ENCODE assay signal across 1 cellular context in genomic region chr17:82304826-82305726, GRCh38.
A peak's percentile ranks its signal among the peaks of the same experiment; 100 is the strongest.
TF ChIP-seq lines count a peak whose summit lies in the region.

No MANE protein-coding gene starts in this region.

TF ChIP-seq in HepG2, 621 proteins besides CTCF, POLR2A, EP300 and RAD21 (continued from another document and continues in another):
- TF ChIP-seq, protein P1, sequence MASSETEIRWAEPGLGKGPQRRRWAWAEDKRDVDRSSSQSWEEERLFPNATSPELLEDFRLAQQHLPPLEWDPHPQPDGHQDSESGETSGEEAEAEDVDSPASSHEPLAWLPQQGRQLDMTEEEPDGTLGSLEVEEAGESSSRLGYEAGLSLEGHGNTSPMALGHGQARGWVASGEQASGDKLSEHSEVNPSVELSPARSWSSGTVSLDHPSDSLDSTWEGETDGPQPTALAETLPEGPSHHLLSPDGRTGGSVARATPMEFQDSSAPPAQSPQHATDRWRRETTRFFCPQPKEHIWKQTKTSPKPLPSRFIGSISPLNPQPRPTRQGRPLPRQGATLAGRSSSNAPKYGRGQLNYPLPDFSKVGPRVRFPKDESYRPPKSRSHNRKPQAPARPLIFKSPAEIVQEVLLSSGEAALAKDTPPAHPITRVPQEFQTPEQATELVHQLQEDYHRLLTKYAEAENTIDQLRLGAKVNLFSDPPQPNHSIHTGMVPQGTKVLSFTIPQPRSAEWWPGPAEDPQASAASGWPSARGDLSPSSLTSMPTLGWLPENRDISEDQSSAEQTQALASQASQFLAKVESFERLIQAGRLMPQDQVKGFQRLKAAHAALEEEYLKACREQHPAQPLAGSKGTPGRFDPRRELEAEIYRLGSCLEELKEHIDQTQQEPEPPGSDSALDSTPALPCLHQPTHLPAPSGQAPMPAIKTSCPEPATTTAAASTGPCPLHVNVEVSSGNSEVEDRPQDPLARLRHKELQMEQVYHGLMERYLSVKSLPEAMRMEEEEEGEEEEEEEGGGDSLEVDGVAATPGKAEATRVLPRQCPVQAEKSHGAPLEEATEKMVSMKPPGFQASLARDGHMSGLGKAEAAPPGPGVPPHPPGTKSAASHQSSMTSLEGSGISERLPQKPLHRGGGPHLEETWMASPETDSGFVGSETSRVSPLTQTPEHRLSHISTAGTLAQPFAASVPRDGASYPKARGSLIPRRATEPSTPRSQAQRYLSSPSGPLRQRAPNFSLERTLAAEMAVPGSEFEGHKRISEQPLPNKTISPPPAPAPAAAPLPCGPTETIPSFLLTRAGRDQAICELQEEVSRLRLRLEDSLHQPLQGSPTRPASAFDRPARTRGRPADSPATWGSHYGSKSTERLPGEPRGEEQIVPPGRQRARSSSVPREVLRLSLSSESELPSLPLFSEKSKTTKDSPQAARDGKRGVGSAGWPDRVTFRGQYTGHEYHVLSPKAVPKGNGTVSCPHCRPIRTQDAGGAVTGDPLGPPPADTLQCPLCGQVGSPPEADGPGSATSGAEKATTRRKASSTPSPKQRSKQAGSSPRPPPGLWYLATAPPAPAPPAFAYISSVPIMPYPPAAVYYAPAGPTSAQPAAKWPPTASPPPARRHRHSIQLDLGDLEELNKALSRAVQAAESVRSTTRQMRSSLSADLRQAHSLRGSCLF (CRISPR knock-in tag; IDR thresholded peaks at IDR 0.05; ENCODE audit: borderline replicate concordance), result no peak
- TF ChIP-seq TOE1 (CRISPR knock-in tag; IDR thresholded peaks at IDR 0.05), result no peak
- no peak for TF ChIP-seq SAFB2 (CRISPR knock-in tag; IDR thresholded peaks at IDR 0.05; ENCODE audit: borderline replicate concordance, low read depth)
- TF ChIP-seq, protein P2, sequence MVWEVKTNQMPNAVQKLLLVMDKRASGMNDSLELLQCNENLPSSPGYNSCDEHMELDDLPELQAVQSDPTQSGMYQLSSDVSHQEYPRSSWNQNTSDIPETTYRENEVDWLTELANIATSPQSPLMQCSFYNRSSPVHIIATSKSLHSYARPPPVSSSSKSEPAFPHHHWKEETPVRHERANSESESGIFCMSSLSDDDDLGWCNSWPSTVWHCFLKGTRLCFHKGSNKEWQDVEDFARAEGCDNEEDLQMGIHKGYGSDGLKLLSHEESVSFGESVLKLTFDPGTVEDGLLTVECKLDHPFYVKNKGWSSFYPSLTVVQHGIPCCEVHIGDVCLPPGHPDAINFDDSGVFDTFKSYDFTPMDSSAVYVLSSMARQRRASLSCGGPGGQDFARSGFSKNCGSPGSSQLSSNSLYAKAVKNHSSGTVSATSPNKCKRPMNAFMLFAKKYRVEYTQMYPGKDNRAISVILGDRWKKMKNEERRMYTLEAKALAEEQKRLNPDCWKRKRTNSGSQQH (CRISPR knock-in tag; IDR thresholded peaks at IDR 0.05; ENCODE audit: low read depth), result 0 out of 2 replicates have a peak, but pooled peaks have one; percentile 36
- peak; percentile 43; the same call in 1 of the 2 replicates for TF ChIP-seq ARID5B (CRISPR knock-in tag; IDR thresholded peaks at IDR 0.05)
- TF ChIP-seq ZNF597 (CRISPR knock-in tag; IDR thresholded peaks at IDR 0.05), result no peak
- no peak for TF ChIP-seq ZNF816 (CRISPR knock-in tag; IDR thresholded peaks at IDR 0.05; ENCODE audit: borderline replicate concordance)
- TF ChIP-seq HOXA5 (CRISPR knock-in tag; IDR thresholded peaks at IDR 0.05), result peak; percentile 39; the same call in 1 of the 2 replicates
- no peak; the same call in 1 of the 2 replicates for TF ChIP-seq ZNF644 (CRISPR knock-in tag; IDR thresholded peaks at IDR 0.05; ENCODE audit: low read depth)
- TF ChIP-seq ASH2L (IDR thresholded peaks at IDR 0.05; ENCODE audit: insufficient read length, low read depth, low read length), result peak; percentile 26
- no peak for TF ChIP-seq MIER2 (CRISPR knock-in tag; IDR thresholded peaks at IDR 0.05)
- TF ChIP-seq, protein P3, sequence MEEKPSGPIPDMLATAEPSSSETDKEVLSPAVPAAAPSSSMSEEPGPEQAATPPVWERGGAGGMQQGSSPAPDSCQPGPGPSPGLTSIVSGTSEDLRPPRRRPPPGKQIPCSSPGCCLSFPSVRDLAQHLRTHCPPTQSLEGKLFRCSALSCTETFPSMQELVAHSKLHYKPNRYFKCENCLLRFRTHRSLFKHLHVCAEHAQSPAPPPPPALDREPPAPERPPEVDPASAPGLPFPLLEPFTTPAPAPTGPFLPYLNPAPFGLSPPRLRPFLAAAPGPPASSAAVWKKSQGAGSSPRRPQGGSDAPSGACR (CRISPR knock-in tag; IDR thresholded peaks at IDR 0.05), result no peak
- 0 out of 2 replicates have a peak, but pooled peaks have one; percentile 12 for TF ChIP-seq ADNP (CRISPR knock-in tag; IDR thresholded peaks at IDR 0.05)
- TF ChIP-seq ZNF44 (CRISPR knock-in tag; IDR thresholded peaks at IDR 0.05), result no peak
- no peak for TF ChIP-seq TCF7L2 (IDR thresholded peaks at IDR 0.05; ENCODE audit: low read depth, low read length)
- TF ChIP-seq MIXL1 (CRISPR knock-in tag; IDR thresholded peaks at IDR 0.05), result 0 out of 2 replicates have a peak, but pooled peaks have one; percentile 12
- TF ChIP-seq PCBP1 (IDR thresholded peaks at IDR 0.05; ENCODE audit: borderline replicate concordance, low read depth, low read length), result no peak
- peak; percentile 29 for TF ChIP-seq SRSF1 (optimal IDR thresholded peaks at IDR 0.05; ENCODE audit: low read depth, low read length)
- peak; percentile 41; the same call in 1 of the 2 replicates for TF ChIP-seq TGIF2 (CRISPR knock-in tag; IDR thresholded peaks at IDR 0.05)
- no peak for TF ChIP-seq KLF13 (CRISPR knock-in tag; IDR thresholded peaks at IDR 0.05)
- TF ChIP-seq WIZ (CRISPR knock-in tag; IDR thresholded peaks at IDR 0.05), result no peak
- TF ChIP-seq ZNF138 (CRISPR knock-in tag; IDR thresholded peaks at IDR 0.05; ENCODE audit: low read depth), result no peak; the same call in 1 of the 2 replicates
- no peak for TF ChIP-seq SMAD3 (CRISPR knock-in tag; IDR thresholded peaks at IDR 0.05)
- TF ChIP-seq, protein P4, sequence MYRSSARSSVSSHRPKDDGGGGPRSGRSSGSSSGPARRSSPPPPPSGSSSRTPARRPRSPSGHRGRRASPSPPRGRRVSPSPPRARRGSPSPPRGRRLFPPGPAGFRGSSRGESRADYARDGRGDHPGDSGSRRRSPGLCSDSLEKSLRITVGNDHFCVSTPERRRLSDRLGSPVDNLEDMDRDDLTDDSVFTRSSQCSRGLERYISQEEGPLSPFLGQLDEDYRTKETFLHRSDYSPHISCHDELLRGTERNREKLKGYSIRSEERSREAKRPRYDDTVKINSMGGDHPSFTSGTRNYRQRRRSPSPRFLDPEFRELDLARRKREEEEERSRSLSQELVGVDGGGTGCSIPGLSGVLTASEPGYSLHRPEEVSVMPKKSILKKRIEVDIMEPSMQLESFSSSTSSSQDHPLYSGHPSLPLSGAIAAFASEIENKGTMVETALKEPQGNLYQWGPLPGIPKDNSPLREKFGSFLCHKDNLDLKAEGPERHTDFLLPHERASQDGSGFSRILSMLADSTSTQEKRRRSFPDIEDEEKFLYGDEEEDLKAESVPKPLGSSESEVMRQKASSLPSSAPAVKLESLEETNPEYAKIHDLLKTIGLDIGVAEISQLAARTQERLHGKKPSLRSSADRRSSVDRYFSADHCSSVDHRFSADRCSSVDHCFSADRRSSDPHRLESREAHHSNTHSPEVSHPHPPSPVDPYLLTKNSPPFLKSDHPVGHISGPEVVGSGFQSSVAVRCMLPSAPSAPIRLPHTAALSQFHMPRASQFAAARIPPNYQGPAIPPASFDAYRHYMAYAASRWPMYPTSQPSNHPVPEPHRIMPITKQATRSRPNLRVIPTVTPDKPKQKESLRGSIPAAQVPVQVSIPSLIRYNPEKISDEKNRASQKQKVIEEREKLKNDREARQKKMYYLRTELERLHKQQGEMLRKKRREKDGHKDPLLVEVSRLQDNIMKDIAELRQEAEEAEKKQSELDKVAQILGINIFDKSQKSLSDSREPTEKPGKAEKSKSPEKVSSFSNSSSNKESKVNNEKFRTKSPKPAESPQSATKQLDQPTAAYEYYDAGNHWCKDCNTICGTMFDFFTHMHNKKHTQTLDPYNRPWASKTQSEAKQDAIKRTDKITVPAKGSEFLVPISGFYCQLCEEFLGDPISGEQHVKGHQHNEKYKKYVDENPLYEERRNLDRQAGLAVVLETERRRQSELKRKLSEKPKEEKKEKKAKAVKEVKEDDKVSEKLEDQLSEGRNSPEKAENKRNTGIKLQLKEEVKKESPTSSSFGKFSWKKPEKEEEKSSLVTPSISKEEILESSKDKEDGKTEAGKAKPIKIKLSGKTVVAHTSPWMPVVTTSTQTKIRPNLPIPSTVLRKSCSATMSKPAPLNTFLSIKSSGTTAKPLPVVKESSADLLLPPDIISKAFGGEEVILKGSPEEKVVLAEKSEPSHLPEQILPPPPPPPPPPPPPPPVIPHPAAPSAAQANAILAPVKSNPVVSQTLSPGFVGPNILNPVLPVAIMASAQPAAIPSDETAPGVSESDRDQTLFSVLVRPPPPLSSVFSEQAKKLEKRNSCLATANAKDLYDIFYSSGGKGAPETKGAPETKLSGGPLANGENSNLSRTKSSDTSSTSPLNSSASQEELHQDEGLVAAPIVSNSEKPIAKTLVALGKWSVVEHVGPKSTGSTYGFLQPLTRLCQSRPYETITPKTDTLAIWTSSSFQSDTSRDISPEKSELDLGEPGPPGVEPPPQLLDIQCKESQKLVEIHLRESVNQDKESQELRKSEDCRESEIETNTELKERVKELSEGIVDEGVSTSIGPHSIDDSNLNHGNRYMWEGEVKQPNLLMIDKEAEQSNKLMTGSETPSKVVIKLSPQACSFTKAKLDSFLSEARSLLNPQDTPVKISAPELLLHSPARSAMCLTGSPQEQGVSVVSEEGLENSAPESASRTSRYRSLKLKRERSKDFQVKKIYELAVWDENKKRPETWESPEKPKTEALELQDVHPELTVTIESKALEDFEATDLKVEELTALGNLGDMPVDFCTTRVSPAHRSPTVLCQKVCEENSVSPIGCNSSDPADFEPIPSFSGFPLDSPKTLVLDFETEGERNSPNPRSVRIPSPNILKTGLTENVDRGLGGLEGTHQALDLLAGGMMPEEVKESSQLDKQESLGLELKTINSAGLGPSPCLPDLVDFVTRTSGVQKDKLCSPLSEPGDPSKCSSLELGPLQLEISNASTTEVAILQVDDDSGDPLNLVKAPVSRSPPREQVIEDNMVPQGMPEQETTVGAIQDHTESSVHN (CRISPR knock-in tag; IDR thresholded peaks at IDR 0.05), result no peak
- 0 out of 2 replicates have a peak, but pooled peaks have one; percentile 23 for TF ChIP-seq DRAP1 (CRISPR knock-in tag; IDR thresholded peaks at IDR 0.05)
- TF ChIP-seq KDM2A (CRISPR knock-in tag; IDR thresholded peaks at IDR 0.05; ENCODE audit: borderline replicate concordance, low read depth), result peak; percentile 3; the same call in 1 of the 2 replicates
- TF ChIP-seq FLYWCH1 (CRISPR knock-in tag; IDR thresholded peaks at IDR 0.05), result no peak
- no peak for TF ChIP-seq SP1 (IDR thresholded peaks at IDR 0.05)
- TF ChIP-seq SP1 (CRISPR knock-in tag; IDR thresholded peaks at IDR 0.05), result no peak
- TF ChIP-seq ZFAT (CRISPR knock-in tag; conservative IDR thresholded peaks at IDR 0.05), result 0 out of 2 replicates have a peak, but pooled peaks have one; percentile 58
- no peak for TF ChIP-seq ZFYVE20 (CRISPR knock-in tag; IDR thresholded peaks at IDR 0.05; ENCODE audit: borderline replicate concordance, low read depth)
- peak; percentile 59; the same call in 1 of the 2 replicates for TF ChIP-seq ZNF543 (CRISPR knock-in tag; IDR thresholded peaks at IDR 0.05)
- no peak for TF ChIP-seq ZNF282 (IDR thresholded peaks at IDR 0.05; ENCODE audit: partially characterized antibody)
- TF ChIP-seq NCOA5 (CRISPR knock-in tag; IDR thresholded peaks at IDR 0.05), result no peak
- no peak for TF ChIP-seq ZNF3 (CRISPR knock-in tag; IDR thresholded peaks at IDR 0.05)
- peak; percentile 66; the same call in 1 of the 2 replicates for TF ChIP-seq NFKB2 (CRISPR knock-in tag; IDR thresholded peaks at IDR 0.05; ENCODE audit: borderline replicate concordance)
- TF ChIP-seq ZNF776 (CRISPR knock-in tag; IDR thresholded peaks at IDR 0.05), result 0 out of 2 replicates have a peak, but pooled peaks have one; percentile 33
- TF ChIP-seq ZNF557 (CRISPR knock-in tag; IDR thresholded peaks at IDR 0.05), result no peak
- TF ChIP-seq GTF2F1 (IDR thresholded peaks at IDR 0.05; ENCODE audit: low read length), result no peak
- TF ChIP-seq FOSL2 (CRISPR knock-in tag; IDR thresholded peaks at IDR 0.05), result 0 out of 2 replicates have a peak, but pooled peaks have one; percentile 7
- TF ChIP-seq ZNF773 (CRISPR knock-in tag; IDR thresholded peaks at IDR 0.05; ENCODE audit: borderline replicate concordance), result no peak
- TF ChIP-seq KLF12 (CRISPR knock-in tag; IDR thresholded peaks at IDR 0.05; ENCODE audit: borderline replicate concordance), result 0 out of 2 replicates have a peak, but pooled peaks have one; percentile 14
- no peak for TF ChIP-seq EED (CRISPR knock-in tag; IDR thresholded peaks at IDR 0.05)
- no peak for TF ChIP-seq ZNF607 (CRISPR knock-in tag; IDR thresholded peaks at IDR 0.05; ENCODE audit: borderline replicate concordance)
